In the genomic region with DNA sequence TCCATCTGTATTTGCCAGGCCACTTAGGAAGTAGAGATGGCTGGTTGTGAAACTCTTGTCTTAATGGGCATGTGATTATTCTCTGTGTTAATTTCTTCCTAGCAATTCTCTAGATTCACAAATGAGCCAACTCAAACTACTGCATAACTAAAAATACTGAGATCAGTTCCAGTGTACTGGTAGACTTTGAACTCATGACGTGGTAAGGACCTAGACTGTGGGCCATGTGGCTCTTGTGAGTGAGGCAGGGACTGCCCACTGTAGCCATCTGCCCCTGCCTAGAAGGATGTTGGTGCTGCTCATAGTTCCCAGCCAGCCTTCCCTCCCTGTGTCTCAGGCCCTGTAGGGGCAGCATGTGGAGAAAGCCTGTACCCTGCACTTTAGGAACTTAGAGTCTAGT, we compare ENCODE assay signal across 25 cellular contexts. TPM values are rescaled to one million over a fixed set of nuclear protein-coding genes. Genes with fewer than 3 reads are reported as not detected.
DNase-seq lines count a peak whose midpoint lies in the region; ATAC-seq, FAIRE-seq and TF ChIP-seq lines count a peak whose summit lies in the region.
"Had no signal": no experiment of that assay in that cellular context is flagged by ENCODE, and none has a peak within 500 bp of the region (broad histone marks: within the 10 kb centered on the region; RNA-seq: fewer than 3 reads in every experiment).

No MANE protein-coding gene starts in this region.

- H3K9me3 ChIP-seq in A549 (no peaks in the 10 kb centered on the region), pancreas (no peaks in the 10 kb centered on the region)
- H3K9me3 ChIP-seq: MG63 had no signal

- no peaks in the 10 kb centered on the region for H3K27me3 ChIP-seq in pancreas
- H3K27me3 ChIP-seq: MG63 had no signal

- CTCF ChIA-PET in A549 (lab: Yijun Ruan, JAX) = interaction anchor here (0.8 to 2.4 kb wide), 7 partner anchors 16 to 141 kb away, joined by 3 to 9 read pairs (median 4); partner anchors contain the start of genes HBEGF and PFDN1

- H3K4me3 ChIP-seq in A549 (no peak overlapping the region), pancreas (no peak overlapping the region)
- H3K4me3 ChIP-seq: MG63 had no signal

- 95% methylated on average over 1 of the region's 1 CpG for WGBS in A549 (ENCODE audit: missing lambda C conversion rate)
- 56 to 72% methylated on average over 1 of the region's 1 CpG for WGBS in pancreas, 2 donors

- no peak; a peak in 1 of 6 replicates for ATAC-seq in A549
- ATAC-seq in activated T-helper 17 cell treated with anti-CD3 and anti-CD28 coated beads, Interleukin-2, amount 50 U/mL, for 72 hours (replicated peaks) = no peak
- ATAC-seq in left colon = peak; percentile 62
- peak in 1 of 4 donors; percentile 4 for ATAC-seq in pancreas
- ATAC-seq in HG02885 (IDR thresholded peaks at IDR 0.05; ENCODE audit: poor library complexity, unreplicated experiment) = no peak
- no peak for ATAC-seq in GM18909 (IDR thresholded peaks at IDR 0.05; ENCODE audit: poor library complexity, unreplicated experiment)
- no peak for ATAC-seq in GM19463 (IDR thresholded peaks at IDR 0.05; ENCODE audit: unreplicated experiment)
- ATAC-seq: activated CD8-positive, alpha-beta T cell treated with anti-CD3 and anti-CD28 coated beads, Interleukin-2, amount 10 ng/mL, durations not matched to agents 7 days and 5 days; naive thymus-derived CD4-positive, alpha-beta T cell; WTC11 had no signal

- DNase-seq in A549 (ENCODE audit: low read depth in 1 of 2, low spot score in 1 of 2) (no peak), left colon (no peak), pancreas (no peak), dedifferentiated amniotic fluid mesenchymal stem cell (ENCODE audit: extremely low spot score) (no peak)
- DNase-seq: activated CD8-positive, alpha-beta T cell treated with anti-CD3 and anti-CD28 coated beads, Interleukin-2, amount 10 ng/mL, durations not matched to agents 7 days and 5 days; CD4-positive, alpha-beta T cell; DMS79 treated with DMSO at 0.1 percent for 48 hours; endodermal cell; hippocampal formation; naive thymus-derived CD4-positive, alpha-beta T cell; NCI-H1694; NCI-H226; SHP77; stimulated activated CD4-positive, alpha-beta T cell treated with anti-CD3 and anti-CD28 coated beads, Interleukin-15, amount 100 ng/mL, for 24 hours; stimulated activated naive CD4-positive, alpha-beta T cell treated with Interleukin-2 at 50 U/mL for 16 hours; T-helper 2 cell had no signal

- peak overlapping the region; percentile 45; the same call in 1 of the 3 replicates for H3K4me2 ChIP-seq in A549

- H3K27me3 Mint-ChIP-seq in activated T-helper 17 cell treated with anti-CD3 and anti-CD28 coated beads, Interleukin-2, amount 50 U/mL, for 72 hours = no peaks in the 10 kb centered on the region
- H3K27me3 Mint-ChIP-seq: CD4-positive, alpha-beta T cell had no signal

- H3K4me3 Mint-ChIP-seq in activated T-helper 17 cell treated with anti-CD3 and anti-CD28 coated beads, Interleukin-2, amount 50 U/mL, for 72 hours = peak overlapping the region; percentile 34
- H3K4me3 Mint-ChIP-seq: activated CD8-positive, alpha-beta T cell treated with anti-CD3 and anti-CD28 coated beads, Interleukin-2, amount 10 ng/mL, durations not matched to agents 7 days and 5 days; activated T-helper 1 cell treated with anti-CD3 and anti-CD28 coated beads, Interleukin-12 subunit alpha, Interleukin-12 subunit beta, Interleukin-2, Interleukin-4 antibody, amounts not matched to agents 30 ng/mL and 10 ng/mL and 1 ng/mL, durations not matched to agents 14 hours and 24 hours and 36 hours; CD4-positive, alpha-beta T cell; central memory CD8-positive, alpha-beta T cell; endodermal cell; naive thymus-derived CD4-positive, alpha-beta T cell; WTC11 had no signal

- TF ChIP-seq CTCF in A549 (IDR thresholded peaks at IDR 0.05) (no peak), pancreas (IDR thresholded peaks at IDR 0.05) (no peak)

- no peaks in the 10 kb centered on the region for H3K36me3 Mint-ChIP-seq in activated T-helper 17 cell treated with anti-CD3 and anti-CD28 coated beads, Interleukin-2, amount 50 U/mL, for 72 hours (ENCODE audit: low read depth)
- H3K36me3 Mint-ChIP-seq: naive thymus-derived CD4-positive, alpha-beta T cell; WTC11 had no signal

- H3K27ac ChIP-seq in A549 = peak overlapping the region in 1 of 2 experiments; percentile 31; a peak in 2 of 6 replicates
- H3K27ac ChIP-seq in pancreas = peak overlapping the region in 3 of 4 donors; percentile 17 to 89 (median 82)

- H3K9me3 Mint-ChIP-seq in activated T-helper 17 cell treated with anti-CD3 and anti-CD28 coated beads, Interleukin-2, amount 50 U/mL, for 72 hours = no peaks in the 10 kb centered on the region
- H3K9me3 Mint-ChIP-seq: activated T-helper 1 cell treated with anti-CD3 and anti-CD28 coated beads, Interleukin-12 subunit alpha, Interleukin-12 subunit beta, Interleukin-2, Interleukin-4 antibody, amounts not matched to agents 30 ng/mL and 10 ng/mL and 1 ng/mL, durations not matched to agents 14 hours and 24 hours and 36 hours; CD4-positive, alpha-beta T cell; central memory CD8-positive, alpha-beta T cell; endodermal cell; naive thymus-derived CD4-positive, alpha-beta T cell; WTC11 had no signal

- POLR2A ChIA-PET in A549 (lab: Yijun Ruan, JAX) = no interaction called here

- intact Hi-C loops in left colon (cut with DNase I, micrococcal nuclease) = no loop called here
- intact Hi-C loops in pancreas (cut with DNase I) = no loop called here

- H3K27ac Mint-ChIP-seq in activated T-helper 17 cell treated with anti-CD3 and anti-CD28 coated beads, Interleukin-2, amount 50 U/mL, for 72 hours = peak overlapping the region; percentile 74
- H3K27ac Mint-ChIP-seq: activated CD8-positive, alpha-beta T cell treated with anti-CD3 and anti-CD28 coated beads, Interleukin-2, amount 10 ng/mL, durations not matched to agents 7 days and 5 days; CD4-positive, alpha-beta T cell; endodermal cell; naive thymus-derived CD4-positive, alpha-beta T cell; WTC11 had no signal

- no peak for TF ChIP-seq EP300 in A549 (IDR thresholded peaks at IDR 0.05)

- FAIRE-seq in A549 (lab: Jason Lieb, UNC) (no peak), pancreas (lab: Jason Lieb, UNC) (no peak)
- FAIRE-seq: GM19239 had no signal

- no peak for TF ChIP-seq RAD21 in A549 (conservative IDR thresholded peaks at IDR 0.05 in 1 of 2, IDR thresholded peaks at IDR 0.05 in 1 of 2)

- H3K36me3 ChIP-seq in pancreas = no peaks in the 10 kb centered on the region
- H3K36me3 ChIP-seq: MG63 had no signal

- TF ChIP-seq POLR2A in A549 (IDR thresholded peaks at IDR 0.05; ENCODE audit: low read length) = no peak

- H3K4me1 ChIP-seq in A549 (peaks cover 48% of the 10 kb centered on the region), pancreas (peaks cover 51 to 56% (median 52%) of the 10 kb centered on the region in 3 donors)

- H3K4me1 Mint-ChIP-seq in activated T-helper 17 cell treated with anti-CD3 and anti-CD28 coated beads, Interleukin-2, amount 50 U/mL, for 72 hours = peaks cover 24% of the 10 kb centered on the region
- H3K4me1 Mint-ChIP-seq: central memory CD8-positive, alpha-beta T cell; WTC11 had no signal

TF ChIP-seq in A549, 52 proteins besides CTCF, POLR2A, EP300 and RAD21:
- no peak for TF ChIP-seq TFCP2L1 (CRISPR knock-in tag; IDR thresholded peaks at IDR 0.05)
TF ChIP-seq in A549: peak in this region for 0.

RNA-seq across cellular contexts. Expression of gene CYSTM1, which starts 47.4 kb away (rescaled TPM):
- polyA plus RNA-seq in A549 (2011; rRNA removed) (76.8 and 82.8 TPM in 2 replicates), A549 (2017; fragmentation: RNase III; extraction: RNeasy Plus Mini Kit Qiagen cat#74134 plus additional on column Dnase treatment) (83.6 to 103 TPM (median 89.9 TPM) in 3 replicates), pancreas (100 to 1,000 TPM in 1 of 2 donors, 10 to 100 TPM in 1; 80.6 to 185 TPM)
- 74.8 and 91.0 TPM in 2 replicates for polyA plus RNA-seq in A549 (2012; cell fraction: cytosol; rRNA removed)
- polyA plus RNA-seq in A549 (2012; cell fraction: nucleus; rRNA removed) = 35.1 and 41.8 TPM in 2 replicates
- polyA minus RNA-seq in A549 (2011; rRNA and poly(A)+ RNA removed) = 55.3 and 81.1 TPM in 2 replicates
- total RNA-seq in activated T-helper 17 cell treated with anti-CD3 and anti-CD28 coated beads, Interleukin-2, amount 50 U/mL, for 72 hours = 10 to 100 TPM; 11.3 to 11.9 TPM
- total RNA-seq in left colon (100 to 1,000 TPM; 162 to 163 TPM), pancreas (10 to 100 TPM; 30.2 to 66.2 (median 44.9) TPM)
